In the genomic region with DNA sequence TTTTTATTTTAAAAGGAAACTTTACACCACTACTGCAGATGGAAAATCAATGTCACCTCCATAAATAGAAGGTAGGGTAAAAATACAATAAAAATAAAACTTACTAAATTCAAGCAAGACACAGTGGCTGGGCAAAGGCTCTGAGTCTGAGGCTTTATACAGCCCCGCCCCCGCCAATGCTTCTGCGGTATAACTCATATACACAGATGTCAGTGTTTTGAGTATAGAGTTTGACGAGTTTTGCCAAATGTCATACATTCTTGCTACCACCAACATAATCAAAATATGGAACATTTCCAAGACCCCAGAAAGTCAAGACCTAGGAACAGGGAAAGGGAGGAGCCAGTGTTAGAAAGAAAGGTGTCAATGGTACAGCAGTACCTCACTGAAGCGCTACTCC, we compare ENCODE assay signal across 8 cellular contexts. TPM values are rescaled to one million over a fixed set of nuclear protein-coding genes. Genes with fewer than 3 reads are reported as not detected.
DNase-seq lines count a peak whose midpoint lies in the region; ATAC-seq and TF ChIP-seq lines count a peak whose summit lies in the region.

No MANE protein-coding gene starts in this region.

- DNase-seq in activated CD4-positive, alpha-beta memory T cell treated with anti-CD3 and anti-CD28 coated beads, Interleukin-2, amount 10 ng/mL, durations not matched to agents 7 days and 5 days = peak; percentile 72
- peak; percentile 6 to 19 for DNase-seq in erythroblast (lab: John Stamatoyannopoulos, UW)
- DNase-seq in stimulated activated CD8-positive, alpha-beta memory T cell treated with anti-CD3 and anti-CD28 coated beads, Interleukin-2, amount 100 ng/mL, for 1 hour (ENCODE audit: low read depth in 2 of 2) = peak; percentile 24 to 49
- DNase-seq in ascending aorta (ENCODE audit: low spot score in 2 of 2) = no peak
- no peak for DNase-seq in aorta
- no peak for DNase-seq in tibial nerve (ENCODE audit: low spot score in 2 of 2)

- peak overlapping the region in 2 of 4 donors; percentile 84 to 89 for H3K4me3 Mint-ChIP-seq in IgD-negative memory B cell
- H3K4me3 Mint-ChIP-seq in activated CD4-positive, alpha-beta memory T cell treated with anti-CD3 and anti-CD28 coated beads, Interleukin-2, amount 10 ng/mL, durations not matched to agents 7 days and 5 days = peak overlapping the region; percentile 3

- H3K9me3 ChIP-seq in ascending aorta (no peaks in the 10 kb centered on the region), aorta (ENCODE audit: control insufficient read depth, low read length) (no peaks in the 10 kb centered on the region), tibial nerve (no peaks in the 10 kb centered on the region)

- H3K36me3 ChIP-seq in ascending aorta (no peaks in the 10 kb centered on the region), aorta (ENCODE audit: control insufficient read depth in 1 of 2, insufficient read depth in 2 of 2, low read length in 1 of 2) (no peaks in the 10 kb centered on the region), tibial nerve (no peaks in the 10 kb centered on the region)

- H3K27ac ChIP-seq in ascending aorta (no peak overlapping the region), aorta (ENCODE audit: low read depth in 1 of 2, low read length in 2 of 2) (no peak overlapping the region), tibial nerve (peak overlapping the region in 2 of 4 donors; percentile 9 to 40)

- peaks cover 54 to 76% (median 68%) of the 10 kb centered on the region in 3 donors for H3K4me1 Mint-ChIP-seq in IgD-negative memory B cell
- H3K4me1 Mint-ChIP-seq in activated CD4-positive, alpha-beta memory T cell treated with anti-CD3 and anti-CD28 coated beads, Interleukin-2, amount 10 ng/mL, durations not matched to agents 7 days and 5 days = peaks cover 94% of the 10 kb centered on the region

- POLR2A ChIA-PET in activated CD4-positive, alpha-beta memory T cell treated with anti-CD3 and anti-CD28 coated beads, Interleukin-2, amount 10 ng/mL, durations not matched to agents 7 days and 5 days (lab: Charles Lee) = interaction anchor here (0.6 to 5.8 kb wide), 4 partner anchors 12 to 116 kb away, joined by 3 to 56 read pairs (median 18); a partner anchor contains a TSS

- no peak for TF ChIP-seq CTCF in ascending aorta (IDR thresholded peaks at IDR 0.05)
- no peak for TF ChIP-seq CTCF in tibial nerve (IDR thresholded peaks at IDR 0.05)

- H3K36me3 Mint-ChIP-seq in IgD-negative memory B cell = peaks cover 2% of the 10 kb centered on the region
- peaks cover 53% of the 10 kb centered on the region for H3K36me3 Mint-ChIP-seq in activated CD4-positive, alpha-beta memory T cell treated with anti-CD3 and anti-CD28 coated beads, Interleukin-2, amount 10 ng/mL, durations not matched to agents 7 days and 5 days (ENCODE audit: low read depth)

- TF ChIP-seq POLR2A in erythroblast (IDR thresholded peaks at IDR 0.05; ENCODE audit: low read length) (no peak), tibial nerve (IDR thresholded peaks at IDR 0.05) (no peak)

- no peak for TF ChIP-seq EP300 in tibial nerve (IDR thresholded peaks at IDR 0.05)

- no peaks in the 10 kb centered on the region for H3K27me3 ChIP-seq in ascending aorta
- no peaks in the 10 kb centered on the region for H3K27me3 ChIP-seq in aorta (ENCODE audit: control insufficient read depth in 1 of 2, insufficient read depth in 2 of 2, low read length in 1 of 2)
- no peaks in the 10 kb centered on the region for H3K27me3 ChIP-seq in tibial nerve

- CTCF ChIA-PET in activated CD4-positive, alpha-beta memory T cell treated with anti-CD3 and anti-CD28 coated beads, Interleukin-2, amount 10 ng/mL, durations not matched to agents 7 days and 5 days (lab: Charles Lee) = interaction anchor here (1.0 kb wide), 1 partner anchor 144 kb away, joined by 4 read pairs; no protein-coding TSS in a partner anchor

- ATAC-seq in aorta (ENCODE audit: low FRiP score) (no peak), GM21619 (IDR thresholded peaks at IDR 0.05; ENCODE audit: unreplicated experiment) (no peak)

- H3K27ac Mint-ChIP-seq in IgD-negative memory B cell = peak overlapping the region in 2 of 3 donors; percentile 6 to 20
- H3K27ac Mint-ChIP-seq in activated CD4-positive, alpha-beta memory T cell treated with anti-CD3 and anti-CD28 coated beads, Interleukin-2, amount 10 ng/mL, durations not matched to agents 7 days and 5 days = peak overlapping the region; percentile 91

- H3K9me3 Mint-ChIP-seq in IgD-negative memory B cell = no peaks in the 10 kb centered on the region
- H3K9me3 Mint-ChIP-seq in activated CD4-positive, alpha-beta memory T cell treated with anti-CD3 and anti-CD28 coated beads, Interleukin-2, amount 10 ng/mL, durations not matched to agents 7 days and 5 days = no peaks in the 10 kb centered on the region

- H3K4me1 ChIP-seq in ascending aorta = peaks cover 7 to 11% of the 10 kb centered on the region in 2 donors
- no peaks in the 10 kb centered on the region for H3K4me1 ChIP-seq in aorta (ENCODE audit: control insufficient read depth in 1 of 2, insufficient read depth in 2 of 2, low read length in 2 of 2)
- peaks cover 0 to 67% (median 14%) of the 10 kb centered on the region in 4 donors for H3K4me1 ChIP-seq in tibial nerve

- H3K27me3 Mint-ChIP-seq in IgD-negative memory B cell = no peaks in the 10 kb centered on the region
- no peaks in the 10 kb centered on the region for H3K27me3 Mint-ChIP-seq in activated CD4-positive, alpha-beta memory T cell treated with anti-CD3 and anti-CD28 coated beads, Interleukin-2, amount 10 ng/mL, durations not matched to agents 7 days and 5 days

- intact Hi-C loops in ascending aorta (cut with DNase I) = loop anchor here (1.0 to 5.0 kb wide), 2 partner anchors 65 to 82 kb away; no protein-coding TSS in a partner anchor
- intact Hi-C loops in aorta (cut with DNase I) = no loop called here

- H3K4me3 ChIP-seq in ascending aorta (peak overlapping the region in 1 of 2 donors; percentile 21), aorta (ENCODE audit: low read length in 2 of 2) (no peak overlapping the region), tibial nerve (peak overlapping the region in 1 of 4 donors; percentile 16)

- WGBS in aorta, 2 donors = 65 to 76% methylated on average over 5 of the region's 5 CpGs
- WGBS in tibial nerve, 2 donors = 57 to 70% methylated on average over 5 of the region's 5 CpGs

RNA-seq across cellular contexts. Expression of a gene that starts 12.8 kb away (rescaled TPM):
- polyA plus RNA-seq in IgD-negative memory B cell (17.4 TPM), aorta (1 to 10 TPM; 1.7 to 3.1 TPM)
- total RNA-seq in activated CD4-positive, alpha-beta memory T cell treated with anti-CD3 and anti-CD28 coated beads, Interleukin-2, amount 10 ng/mL, durations not matched to agents 7 days and 5 days = 10 to 100 TPM; 53.3 to 56.9 TPM
- total RNA-seq in ascending aorta (7.9 TPM), aorta (10 to 100 TPM; 11.7 to 13.0 TPM), tibial nerve (10 to 100 TPM in 1 of 4 donors, 1 to 10 TPM in 3; 6.0 to 11.5 (median 7.7) TPM)

Comparison
In these comparisons a context has a peak if more than half of its experiments do, and no peak if none do; other contexts are left out.
1. DNase-seq: peak in activated CD4-positive, alpha-beta memory T cell treated with anti-CD3 and anti-CD28 coated beads, Interleukin-2, amount 10 ng/mL, durations not matched to agents 7 days and 5 days (single experiment), erythroblast (2 of 2) and stimulated activated CD8-positive, alpha-beta memory T cell treated with anti-CD3 and anti-CD28 coated beads, Interleukin-2, amount 100 ng/mL, for 1 hour (2 of 2); none in ascending aorta (0 of 2), aorta (0 of 2) and tibial nerve (0 of 2).